In the genomic region with DNA sequence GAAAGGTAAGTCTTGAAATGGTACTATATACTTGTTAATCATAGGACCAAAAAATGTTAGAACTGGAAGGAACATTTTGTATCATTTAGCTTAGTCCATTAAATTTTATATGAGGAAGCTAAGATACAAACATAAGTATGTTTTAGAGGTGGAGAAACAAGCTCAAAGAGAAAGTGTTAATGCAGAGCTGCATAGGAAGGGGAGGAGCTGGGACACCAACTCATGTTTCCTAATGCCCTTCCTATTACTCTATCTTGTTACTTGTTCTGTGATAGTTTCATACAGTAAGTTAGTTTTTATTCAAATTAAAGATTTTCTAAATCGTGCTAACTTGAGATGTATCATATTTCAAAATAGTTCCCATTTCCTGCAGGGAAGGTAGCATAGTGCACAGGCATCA, we compare ENCODE assay signal across 1 cellular context.
TF ChIP-seq lines count a peak whose summit lies in the region.

No MANE protein-coding gene starts in this region.

TF ChIP-seq in GM12878, 131 proteins besides CTCF, POLR2A, EP300 and RAD21:
- TF ChIP-seq, protein P1, sequence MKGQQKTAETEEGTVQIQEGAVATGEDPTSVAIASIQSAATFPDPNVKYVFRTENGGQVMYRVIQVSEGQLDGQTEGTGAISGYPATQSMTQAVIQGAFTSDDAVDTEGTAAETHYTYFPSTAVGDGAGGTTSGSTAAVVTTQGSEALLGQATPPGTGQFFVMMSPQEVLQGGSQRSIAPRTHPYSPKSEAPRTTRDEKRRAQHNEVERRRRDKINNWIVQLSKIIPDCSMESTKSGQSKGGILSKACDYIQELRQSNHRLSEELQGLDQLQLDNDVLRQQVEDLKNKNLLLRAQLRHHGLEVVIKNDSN (IDR thresholded peaks at IDR 0.05; ENCODE audit: borderline replicate concordance, extremely low read length, insufficient read depth, low read depth, low read length): no peak
- TF ChIP-seq GATAD2B (conservative IDR thresholded peaks at IDR 0.05; ENCODE audit: low read depth) (no peak), SMAD5 (IDR thresholded peaks at IDR 0.05; ENCODE audit: low read depth) (no peak), NFYA (IDR thresholded peaks at IDR 0.05; ENCODE audit: borderline replicate concordance, low read depth, low read length) (no peak), HDAC2 (IDR thresholded peaks at IDR 0.05) (no peak), PML (IDR thresholded peaks at IDR 0.05; ENCODE audit: low read length) (no peak), RBBP5 (conservative IDR thresholded peaks at IDR 0.05) (no peak), SIN3A (IDR thresholded peaks at IDR 0.05; ENCODE audit: low read depth, low read length) (no peak), RAD51 (IDR thresholded peaks at IDR 0.05) (no peak), CBX5 (IDR thresholded peaks at IDR 0.05; ENCODE audit: low read depth) (no peak)
- TF ChIP-seq, protein P2, sequence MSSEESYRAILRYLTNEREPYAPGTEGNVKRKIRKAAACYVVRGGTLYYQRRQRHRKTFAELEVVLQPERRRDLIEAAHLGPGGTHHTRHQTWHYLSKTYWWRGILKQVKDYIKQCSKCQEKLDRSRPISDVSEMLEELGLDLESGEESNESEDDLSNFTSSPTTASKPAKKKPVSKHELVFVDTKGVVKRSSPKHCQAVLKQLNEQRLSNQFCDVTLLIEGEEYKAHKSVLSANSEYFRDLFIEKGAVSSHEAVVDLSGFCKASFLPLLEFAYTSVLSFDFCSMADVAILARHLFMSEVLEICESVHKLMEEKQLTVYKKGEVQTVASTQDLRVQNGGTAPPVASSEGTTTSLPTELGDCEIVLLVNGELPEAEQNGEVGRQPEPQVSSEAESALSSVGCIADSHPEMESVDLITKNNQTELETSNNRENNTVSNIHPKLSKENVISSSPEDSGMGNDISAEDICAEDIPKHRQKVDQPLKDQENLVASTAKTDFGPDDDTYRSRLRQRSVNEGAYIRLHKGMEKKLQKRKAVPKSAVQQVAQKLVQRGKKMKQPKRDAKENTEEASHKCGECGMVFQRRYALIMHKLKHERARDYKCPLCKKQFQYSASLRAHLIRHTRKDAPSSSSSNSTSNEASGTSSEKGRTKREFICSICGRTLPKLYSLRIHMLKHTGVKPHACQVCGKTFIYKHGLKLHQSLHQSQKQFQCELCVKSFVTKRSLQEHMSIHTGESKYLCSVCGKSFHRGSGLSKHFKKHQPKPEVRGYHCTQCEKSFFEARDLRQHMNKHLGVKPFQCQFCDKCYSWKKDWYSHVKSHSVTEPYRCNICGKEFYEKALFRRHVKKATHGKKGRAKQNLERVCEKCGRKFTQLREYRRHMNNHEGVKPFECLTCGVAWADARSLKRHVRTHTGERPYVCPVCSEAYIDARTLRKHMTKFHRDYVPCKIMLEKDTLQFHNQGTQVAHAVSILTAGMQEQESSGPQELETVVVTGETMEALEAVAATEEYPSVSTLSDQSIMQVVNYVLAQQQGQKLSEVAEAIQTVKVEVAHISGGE (CRISPR knock-in tag; IDR thresholded peaks at IDR 0.05): no peak
